8 cellular contexts compared by ENCODE assay signal in the genomic region with DNA sequence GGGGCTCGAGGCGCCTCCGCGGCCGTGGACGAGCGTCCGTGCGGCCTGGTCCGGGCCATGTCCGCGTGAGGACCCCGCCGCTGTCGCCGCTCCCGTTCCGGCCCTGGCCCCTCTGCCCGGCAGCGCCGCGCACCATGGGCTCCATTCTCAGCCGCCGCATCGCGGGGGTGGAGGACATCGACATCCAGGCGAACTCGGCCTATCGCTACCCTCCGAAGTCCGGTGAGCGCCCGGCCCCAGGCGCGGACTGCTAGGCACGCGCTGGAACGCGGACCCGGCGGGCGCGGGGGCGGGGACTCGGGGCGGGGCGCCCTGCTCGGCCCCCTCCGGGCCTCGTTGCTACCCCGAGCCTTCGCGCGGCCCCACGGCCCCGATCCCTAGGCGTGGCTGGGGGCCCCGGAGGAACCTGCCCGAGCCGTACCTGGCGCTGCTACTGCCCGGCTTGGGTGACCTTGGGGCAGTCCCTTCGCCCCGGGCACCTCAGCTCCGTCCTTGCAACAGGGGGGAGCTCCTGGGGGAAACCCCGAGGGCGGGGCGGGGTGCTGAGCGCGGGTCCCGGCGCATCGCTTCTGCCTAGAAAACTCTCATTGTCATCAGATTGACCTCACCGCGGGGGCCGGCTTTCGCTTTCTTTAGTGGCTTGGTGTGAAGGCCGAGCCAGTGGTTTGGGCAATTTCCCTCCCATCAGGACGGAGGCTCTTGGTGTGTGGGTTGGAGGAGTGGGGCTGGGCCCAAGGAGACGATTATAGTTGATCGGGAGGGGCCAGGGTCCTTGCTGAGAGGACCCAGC. TPM values are rescaled to one million over a fixed set of nuclear protein-coding genes. Genes with fewer than 3 reads are reported as not detected.
DNase-seq lines count a peak whose midpoint lies in the region; ATAC-seq, FAIRE-seq and TF ChIP-seq lines count a peak whose summit lies in the region.

No MANE protein-coding gene starts in this region.

- in situ Hi-C loops in HepG2 (cut with HindIII; ENCODE audit: extremely low pct_ligation_motif_present, low pct_unique_long_range_greater_than_20kb) = no loop called here

- H4K20me1 ChIP-seq in HepG2 (ENCODE audit: insufficient read depth, low read length) = peaks cover 12% of the 10 kb centered on the region

- 0 out of 2 replicates have a peak, but pooled peaks have one; percentile 15 for TF ChIP-seq RAD21 in HepG2 (CRISPR knock-in tag; IDR thresholded peaks at IDR 0.05)

- CTCF ChIA-PET in HepG2 (lab: Yijun Ruan, JAX; ENCODE audit: low intra/inter-chr PET ratio, low total read pairs) = interaction anchor here (0.9 kb wide), 1 partner anchor 9 kb away, joined by 5 read pairs; no protein-coding TSS in a partner anchor

- no TSS peak for BruUV-seq in HepG2 (replicated peaks; lab: Mats Ljungman, UMichigan)

- no peaks in the 10 kb centered on the region for H3K9me3 ChIP-seq in HepG2 (ENCODE audit: low read length)

- intact Hi-C loops in HepG2 (cut with micrococcal nuclease; ENCODE audit: unreplicated experiment) = loop anchor here (2.0 kb wide), 1 partner anchor 40 kb away; no protein-coding TSS in a partner anchor

- ATAC-seq in GM21529 (IDR thresholded peaks at IDR 0.05; ENCODE audit: unreplicated experiment) (peak; percentile 54), HepG2 (peak; percentile 79)

- WGBS in HepG2 (ENCODE audit: low lambda C conversion rate) = under 1% methylated on average over 29 of the region's 82 CpGs

- peak overlapping the region; percentile 94 for H3K4me2 ChIP-seq in HepG2 (ENCODE audit: low read depth, low read length)

- no peaks in the 10 kb centered on the region for H3K36me3 ChIP-seq in HepG2 (replicated peaks in 1 of 2; ENCODE audit: control insufficient read depth in 1 of 2, insufficient read depth in 2 of 2, low read length in 2 of 2)

- H3K4me1 ChIP-seq in HepG2 (ENCODE audit: insufficient read depth, low read length) = peaks cover 62% of the 10 kb centered on the region

- H3K27me3 ChIP-seq in HepG2 (ENCODE audit: control insufficient read depth in 1 of 2, insufficient read depth in 2 of 2, low read length in 2 of 2) = no peaks in the 10 kb centered on the region; a peak in 1 of 5 replicates

- TF ChIP-seq CTCF in HepG2 (CRISPR knock-in tag; IDR thresholded peaks at IDR 0.05) = no peak

- H3K79me2 ChIP-seq in HepG2 (ENCODE audit: insufficient read depth, low read length) = peaks cover 37% of the 10 kb centered on the region

- no peak for TF ChIP-seq EP300 in HepG2 (IDR thresholded peaks at IDR 0.05; ENCODE audit: low read depth in 2 of 2, low read length in 2 of 2)
- TF ChIP-seq EP300 in HepG2 (CRISPR knock-in tag; IDR thresholded peaks at IDR 0.05; ENCODE audit: borderline replicate concordance) = no peak

- no peak for FAIRE-seq in HepG2 (lab: Jason Lieb, UNC)
- no peak for FAIRE-seq in frontal cortex (lab: Jason Lieb, UNC)

- H3K27ac ChIP-seq in cingulate gyrus (ENCODE audit: low read depth, low read length) (peak overlapping the region; percentile 88), HepG2 (ENCODE audit: extremely low read length, insufficient read depth, low read length) (peak overlapping the region; percentile 88)

- H3K4me3 ChIP-seq in Jurkat, Clone E6-1 (ENCODE audit: low read length) = peak overlapping the region; percentile 74
- H3K4me3 ChIP-seq in HepG2 (replicated peaks in 1 of 3; ENCODE audit: insufficient read depth in 1 of 3, low read depth in 2 of 3, low read length in 3 of 3) = peak overlapping the region; percentile 86 to 91 (median 90)

- TF ChIP-seq POLR2A in HepG2 (IDR thresholded peaks at IDR 0.05; ENCODE audit: insufficient read depth in 1 of 2, low read depth in 2 of 2, low read length in 2 of 2) = peak; percentile 87 to 90

- DNase-seq in EH (ENCODE audit: low read depth) = peak; percentile 67
- no peak for DNase-seq in Jurkat, Clone E6-1 (ENCODE audit: low read depth, low spot score)
- peak; percentile 81 for DNase-seq in activated CD4-positive, CD25-positive, alpha-beta regulatory T cell treated with anti-CD3 and anti-CD28 coated beads, Interleukin-2, amount 50 U/mL, for 72 hours
- DNase-seq in HepG2 (ENCODE audit: low spot score) = peak; percentile 40
- DNase-seq in stimulated activated CD4-positive, alpha-beta T cell treated with anti-CD3 and anti-CD28 coated beads, Interleukin-4, amount 100 ng/mL, for 24 hours = peak; percentile 74
- DNase-seq in frontal cortex (ENCODE audit: low spot score in 2 of 2) = no peak

- peak overlapping the region; percentile 85 for H3K9ac ChIP-seq in HepG2 (ENCODE audit: insufficient read depth, low read depth, low read length)

- POLR2A ChIA-PET in HepG2 (lab: Yijun Ruan, JAX) = interaction anchor here (1.0 to 3.4 kb wide), 5 partner anchors 9 to 86 kb away, joined by 3 to 26 read pairs (median 7); partner anchors contain the start of genes CDIP1 and UBALD1

- no peak overlapping the region for H2AFZ ChIP-seq in HepG2 (ENCODE audit: low read length)

TF ChIP-seq in HepG2, 621 proteins besides CTCF, POLR2A, EP300 and RAD21 (continues in another document):
- TF ChIP-seq ZNF776 (CRISPR knock-in tag; IDR thresholded peaks at IDR 0.05) (peak; percentile 81; the same call in 1 of the 2 replicates), ZKSCAN1 (IDR thresholded peaks at IDR 0.05; ENCODE audit: low read length) (no peak), TEAD3 (CRISPR knock-in tag; optimal IDR thresholded peaks at IDR 0.05; ENCODE audit: borderline replicate concordance) (no peak), POLR2AphosphoS2 (IDR thresholded peaks at IDR 0.05; ENCODE audit: low read depth, low read length) (no peak), TARDBP (CRISPR knock-in tag; IDR thresholded peaks at IDR 0.05) (peak; percentile 16; the same call in 1 of the 2 replicates), TOE1 (CRISPR knock-in tag; IDR thresholded peaks at IDR 0.05) (no peak), ZFP41 (CRISPR knock-in tag; IDR thresholded peaks at IDR 0.05; ENCODE audit: borderline replicate concordance) (no peak)

RNA-seq across cellular contexts. Expression of gene MGRN1, which starts 0.4 kb away (rescaled TPM):
- polyA plus RNA-seq in Jurkat, Clone E6-1 (2012; ENCODE audit: insufficient read depth, insufficient read length) = 25.5 TPM
- total RNA-seq in HepG2 (2016; rRNA removed; fragmentation: Illumina TruSeq; extraction: Trizol) = 11.9 and 14.8 TPM in 2 replicates
- total RNA-seq in HepG2 (2016; cell fraction: cytosol; rRNA removed; fragmentation: Illumina TruSeq; extraction: Trizol; ENCODE audit: low read depth) = 6.7 and 12.0 TPM in 2 replicates
- 13.0 and 13.6 TPM in 2 replicates for total RNA-seq in HepG2 (2016; cell fraction: insoluble cytoplasmic fraction; rRNA removed; fragmentation: Illumina TruSeq; extraction: Trizol)
- total RNA-seq in HepG2 (2016; cell fraction: membrane; rRNA removed; fragmentation: Illumina TruSeq; extraction: Trizol) = 14.0 and 16.7 TPM in 2 replicates
- total RNA-seq in HepG2 (2016; cell fraction: nucleus; rRNA removed; fragmentation: Illumina TruSeq; extraction: Trizol) = 17.0 and 22.2 TPM in 2 replicates
- polyA plus RNA-seq in HepG2 (2011; rRNA removed) = 11.6 and 12.6 TPM in 2 replicates
- 4.9 and 6.2 TPM in 2 replicates for polyA plus RNA-seq in HepG2 (2011; cell fraction: cytosol; rRNA removed)
- polyA plus RNA-seq in HepG2 (2011; cell fraction: nucleus; rRNA removed) = 87.1 and 98.5 TPM in 2 replicates
- polyA plus RNA-seq in HepG2 (2012) = 31.8 and 31.9 TPM in 2 replicates
- 3.9 and 4.3 TPM in 2 replicates for polyA plus RNA-seq in HepG2 (2016; cell fraction: cytosol; fragmentation: Illumina TruSeq; extraction: Trizol; ENCODE audit: low read depth)
- polyA plus RNA-seq in HepG2 (2016; cell fraction: insoluble cytoplasmic fraction; fragmentation: Illumina TruSeq; extraction: Trizol; ENCODE audit: low read depth) = 22.5 and 31.3 TPM in 2 replicates
- 11.4 and 11.5 TPM in 2 replicates for polyA plus RNA-seq in HepG2 (2016; cell fraction: membrane; fragmentation: Illumina TruSeq; extraction: Trizol; ENCODE audit: low read depth)
- 54.4 and 55.4 TPM in 2 replicates for polyA plus RNA-seq in HepG2 (2016; cell fraction: nucleus; fragmentation: Illumina TruSeq; extraction: Trizol; ENCODE audit: insufficient read depth, low read depth)
- 12.5 and 23.7 TPM in 2 replicates for polyA minus RNA-seq in HepG2 (2011; rRNA and poly(A)+ RNA removed; ENCODE audit: low replicate concordance)
- 16.2 and 19.1 TPM in 2 replicates for polyA minus RNA-seq in HepG2 (2011; cell fraction: cytosol; rRNA and poly(A)+ RNA removed)
- polyA minus RNA-seq in HepG2 (2011; cell fraction: nucleus; rRNA and poly(A)+ RNA removed) = 26.4 and 28.5 TPM in 2 replicates
- total RNA-seq in frontal cortex = 33.4 TPM

RNA-seq across cellular contexts. Expression of gene UBALD1, which starts 10.3 kb away (rescaled TPM):
- polyA plus RNA-seq in Jurkat, Clone E6-1 (2012; ENCODE audit: insufficient read depth, insufficient read length) = 44.0 TPM
- total RNA-seq in HepG2 (2016; rRNA removed; fragmentation: Illumina TruSeq; extraction: Trizol) (3.3 and 6.8 TPM in 2 replicates), frontal cortex (1.6 TPM)
- total RNA-seq in HepG2 (2016; cell fraction: cytosol; rRNA removed; fragmentation: Illumina TruSeq; extraction: Trizol; ENCODE audit: low read depth) = 4.8 and 5.6 TPM in 2 replicates
- total RNA-seq in HepG2 (2016; cell fraction: insoluble cytoplasmic fraction; rRNA removed; fragmentation: Illumina TruSeq; extraction: Trizol) = 3.5 and 7.2 TPM in 2 replicates
- total RNA-seq in HepG2 (2016; cell fraction: membrane; rRNA removed; fragmentation: Illumina TruSeq; extraction: Trizol) = 8.2 and 9.8 TPM in 2 replicates
- total RNA-seq in HepG2 (2016; cell fraction: nucleus; rRNA removed; fragmentation: Illumina TruSeq; extraction: Trizol) = 5.1 and 5.7 TPM in 2 replicates
- polyA plus RNA-seq in HepG2 (2011; rRNA removed) = 12.3 and 16.6 TPM in 2 replicates
- 4.3 and 9.4 TPM in 2 replicates for polyA plus RNA-seq in HepG2 (2011; cell fraction: cytosol; rRNA removed)
- 78.3 and 112 TPM in 2 replicates for polyA plus RNA-seq in HepG2 (2011; cell fraction: nucleus; rRNA removed)
- 16.2 and 21.4 TPM in 2 replicates for polyA plus RNA-seq in HepG2 (2012)
- 15.8 and 19.4 TPM in 2 replicates for polyA plus RNA-seq in HepG2 (2016; cell fraction: cytosol; fragmentation: Illumina TruSeq; extraction: Trizol; ENCODE audit: low read depth)
- polyA plus RNA-seq in HepG2 (2016; cell fraction: insoluble cytoplasmic fraction; fragmentation: Illumina TruSeq; extraction: Trizol; ENCODE audit: low read depth) = 11.4 and 12.9 TPM in 2 replicates
- polyA plus RNA-seq in HepG2 (2016; cell fraction: membrane; fragmentation: Illumina TruSeq; extraction: Trizol; ENCODE audit: low read depth) = 21.1 and 23.4 TPM in 2 replicates
- polyA plus RNA-seq in HepG2 (2016; cell fraction: nucleus; fragmentation: Illumina TruSeq; extraction: Trizol; ENCODE audit: insufficient read depth, low read depth) = 30.5 and 32.7 TPM in 2 replicates
- 9.9 and 17.0 TPM in 2 replicates for polyA minus RNA-seq in HepG2 (2011; rRNA and poly(A)+ RNA removed; ENCODE audit: low replicate concordance)
- 8.7 and 11.7 TPM in 2 replicates for polyA minus RNA-seq in HepG2 (2011; cell fraction: cytosol; rRNA and poly(A)+ RNA removed)
- polyA minus RNA-seq in HepG2 (2011; cell fraction: nucleus; rRNA and poly(A)+ RNA removed) = 23.5 and 25.2 TPM in 2 replicates

Comparison
In these comparisons a context has a peak if more than half of its experiments do, and no peak if none do; other contexts are left out.
1. DNase-seq: peak in EH (single experiment), activated CD4-positive, CD25-positive, alpha-beta regulatory T cell treated with anti-CD3 and anti-CD28 coated beads, Interleukin-2, amount 50 U/mL, for 72 hours (single experiment), HepG2 (single experiment) and stimulated activated CD4-positive, alpha-beta T cell treated with anti-CD3 and anti-CD28 coated beads, Interleukin-4, amount 100 ng/mL, for 24 hours (single experiment); none in Jurkat, Clone E6-1 (single experiment) and frontal cortex (0 of 2).